13 cellular contexts compared by ENCODE assay signal in genomic region chr3:89049119-89049518, GRCh38. TPM values are rescaled to one million over a fixed set of nuclear protein-coding genes. Genes with fewer than 3 reads are reported as not detected.
DNase-seq lines count a peak whose midpoint lies in the region; ATAC-seq and TF ChIP-seq lines count a peak whose summit lies in the region.
"Had no signal": no experiment of that assay in that cellular context is flagged by ENCODE, and none has a peak within 500 bp of the region (broad histone marks: within the 10 kb centered on the region; RNA-seq: fewer than 3 reads in every experiment).

No MANE protein-coding gene starts in this region.

- no peaks in the 10 kb centered on the region for H3K36me3 Mint-ChIP-seq in Caco-2 (ENCODE audit: insufficient read depth, unreplicated experiment)

- TF ChIP-seq CTCF in Caco-2 (IDR thresholded peaks at IDR 0.05; ENCODE audit: insufficient read depth in 1 of 2, low read depth in 1 of 2, low read length in 1 of 2, severe bottlenecking in 1 of 2, unreplicated experiment in 1 of 2) = peak; percentile 20 to 43
- TF ChIP-seq CTCF in HFF-Myc (IDR thresholded peaks at IDR 0.05; ENCODE audit: low read depth, low read length, missing control alignments) = peak; percentile 29
- peak; percentile 18; the same call in 1 of the 2 replicates for TF ChIP-seq CTCF in VCaP (conservative IDR thresholded peaks at IDR 0.05)

- no peak overlapping the region for H3K4me3 ChIP-seq in Caco-2 (ENCODE audit: low read depth, low read length)
- no peak overlapping the region for H3K4me3 ChIP-seq in HFF-Myc (replicated peaks; ENCODE audit: low read depth, low read length)
- no peak overlapping the region for H3K4me3 ChIP-seq in iPS DF 6.9 (ENCODE audit: low read length)
- H3K4me3 ChIP-seq in MG63 = no peak overlapping the region

- H3K27ac ChIP-seq in VCaP (no peak overlapping the region), iPS DF 6.9 (ENCODE audit: low read length) (no peak overlapping the region)

- H3K9me3 ChIP-seq in Caco-2 (no peaks in the 10 kb centered on the region), iPS DF 6.9 (ENCODE audit: control insufficient read depth, insufficient read depth, low read length) (no peaks in the 10 kb centered on the region), MG63 (no peaks in the 10 kb centered on the region)

- no peaks in the 10 kb centered on the region for H3K27me3 ChIP-seq in Caco-2 (replicated peaks; ENCODE audit: control insufficient read depth, insufficient read depth, low read length)
- H3K27me3 ChIP-seq in iPS DF 6.9 (ENCODE audit: control insufficient read depth, insufficient read depth, low read length) = no peaks in the 10 kb centered on the region; the same call in 1 of the 2 replicates
- H3K27me3 ChIP-seq in MG63 = no peaks in the 10 kb centered on the region

- POLR2A ChIA-PET in Caco-2 (lab: Charles Lee) = no interaction called here

- ATAC-seq in GM21825 (IDR thresholded peaks at IDR 0.05; ENCODE audit: unreplicated experiment) (no peak), GM21528 (IDR thresholded peaks at IDR 0.05; ENCODE audit: low FRiP score, unreplicated experiment) (no peak)

- no peak overlapping the region for H3K27ac Mint-ChIP-seq in Caco-2 (ENCODE audit: unreplicated experiment)

- peaks cover 2% of the 10 kb centered on the region for H3K27me3 Mint-ChIP-seq in Caco-2 (ENCODE audit: insufficient read depth, unreplicated experiment)
- H3K27me3 Mint-ChIP-seq: central memory CD8-positive, alpha-beta T cell had no signal

- intact Hi-C loops in Caco-2 (cut with micrococcal nuclease; ENCODE audit: unreplicated experiment) = no loop called here

- no TSS peak for BruUV-seq in Caco-2 (replicated peaks; lab: Mats Ljungman, UMichigan)

- H3K9me3 Mint-ChIP-seq in Caco-2 (ENCODE audit: unreplicated experiment) = no peaks in the 10 kb centered on the region
- H3K9me3 Mint-ChIP-seq: central memory CD8-positive, alpha-beta T cell had no signal

- no peak overlapping the region for H3K4me3 Mint-ChIP-seq in Caco-2 (ENCODE audit: unreplicated experiment)
- H3K4me3 Mint-ChIP-seq: central memory CD8-positive, alpha-beta T cell had no signal

- H3K36me3 ChIP-seq in Caco-2 (ENCODE audit: control insufficient read depth, insufficient read depth, low read length) (no peaks in the 10 kb centered on the region), iPS DF 6.9 (ENCODE audit: control insufficient read depth, insufficient read depth, low read length) (no peaks in the 10 kb centered on the region), MG63 (no peaks in the 10 kb centered on the region)

- WGBS in iPS DF 6.9 (ENCODE audit: insufficient coverage, insufficient read length) = no CpG with 5 or more reads among the region's 2 CpGs

- no peaks in the 10 kb centered on the region for H3K4me1 Mint-ChIP-seq in Caco-2 (ENCODE audit: low read depth, unreplicated experiment)
- H3K4me1 Mint-ChIP-seq: central memory CD8-positive, alpha-beta T cell had no signal

- CTCF ChIA-PET in Caco-2 (lab: Charles Lee) = no interaction called here

- H3K4me1 ChIP-seq in Caco-2 (no peaks in the 10 kb centered on the region), iPS DF 6.9 (ENCODE audit: control insufficient read depth, insufficient read depth, low read length) (no peaks in the 10 kb centered on the region; the same call in 1 of the 2 replicates)

- DNase-seq in Caco-2 (peak; percentile 16 to 31), HFF-Myc (ENCODE audit: extremely low read depth, low read depth) (no peak), iPS DF 6.9 (ENCODE audit: low read depth, low spot score) (peak; percentile 55), MG63 (no peak)
- no peak for DNase-seq in activated T-cell treated with anti-CD3 and anti-CD28 coated beads, Interleukin-2, amount 50 U/mL, for 1 hour
- DNase-seq: activated T-cell treated with anti-CD3 and anti-CD28 coated beads, Interleukin-2, amount 50 U/mL, for 48 hours; NCI-H1694 treated with DMSO at 0.1 percent for 48 hours; occipital lobe had no signal

RNA-seq across cellular contexts. Expression of gene EPHA3, which starts 58.3 kb away (rescaled TPM):
- total RNA-seq in Caco-2 (2022) = not detected in 2 replicates
- total RNA-seq in MG63 (2014; rRNA removed; shearing (Covaris generic); ENCODE audit: low replicate concordance) = 0.30 TPM in 1 of 2 replicates, not detected in the other
- total RNA-seq: lung microvascular endothelial cell had no signal

Comparison
In these comparisons a context has a peak if more than half of its experiments do, and no peak if none do; other contexts are left out.
1. DNase-seq: peak in Caco-2 (2 of 2) and iPS DF 6.9 (single experiment); none in HFF-Myc (single experiment), activated T-cell treated with anti-CD3 and anti-CD28 coated beads, Interleukin-2, amount 50 U/mL, for 1 hour (single experiment) and MG63 (single experiment).
2. Peak in every context shown above with its lines, with median percentiles within 50 percentile points of each other: CTCF ChIP-seq.